ENCODE assay signal across 28 cellular contexts in the genomic region with DNA sequence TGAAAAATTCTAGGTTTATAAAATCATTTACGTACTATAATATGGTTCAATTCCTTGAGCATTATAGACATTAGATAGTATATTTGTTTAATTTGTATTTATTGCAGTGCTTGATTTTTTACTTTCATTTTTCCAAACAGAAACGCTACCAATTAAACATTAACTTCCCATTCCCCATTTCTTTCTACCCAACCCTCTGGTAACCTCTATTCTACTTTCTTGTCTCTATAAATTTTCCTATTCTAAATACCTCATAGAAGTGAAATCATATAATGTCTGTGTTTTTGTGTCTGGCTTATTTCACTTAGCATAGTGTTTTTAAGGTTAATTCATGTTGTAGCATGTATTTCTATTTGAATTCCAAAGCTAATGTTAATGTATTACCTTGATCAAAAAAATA. TPM values are rescaled to one million over a fixed set of nuclear protein-coding genes. Genes with fewer than 3 reads are reported as not detected.
DNase-seq lines count a peak whose midpoint lies in the region; ATAC-seq, FAIRE-seq and TF ChIP-seq lines count a peak whose summit lies in the region.
"Had no signal": no experiment of that assay in that cellular context is flagged by ENCODE, and none has a peak within 500 bp of the region (broad histone marks: within the 10 kb centered on the region; RNA-seq: fewer than 3 reads in every experiment).

No MANE protein-coding gene starts in this region.

- no peak overlapping the region for H3K23ac ChIP-seq in H1 (ENCODE audit: insufficient read length)

- no peaks in the 10 kb centered on the region; the same call in 1 of the 2 replicates for H3F3A ChIP-seq in GM23338 (replicated peaks; ENCODE audit: low read depth)

- H3K4me1 ChIP-seq in GM23338 (ENCODE audit: insufficient read depth) (peaks cover 43% of the 10 kb centered on the region), H1 (replicated peaks in 1 of 4; ENCODE audit: control insufficient read depth in 3 of 4, insufficient read depth in 4 of 4, low read length in 3 of 4) (peaks cover 0 to 17% (median 11%) of the 10 kb centered on the region in 4 experiments; a peak in 4 of 7 replicates), right lobe of liver (peaks cover 0 to 10% (median 2%) of the 10 kb centered on the region in 4 donors)

- intact Hi-C loops in right lobe of liver (cut with DNase I), result loop anchor here in 1 of 2 donors (10.0 kb wide), 1 partner anchor 61 kb away; no protein-coding TSS in a partner anchor

- H2AK5ac ChIP-seq in H1 (ENCODE audit: low read depth, low read length), result no peak overlapping the region

- H3K36me3 ChIP-seq in GM23338 (ENCODE audit: insufficient read depth) (no peaks in the 10 kb centered on the region), H1 (ENCODE audit: control insufficient read depth in 2 of 4, insufficient read depth in 4 of 4, low read length in 3 of 4) (no peaks in the 10 kb centered on the region), right lobe of liver (no peaks in the 10 kb centered on the region)

- POLR2A ChIA-PET in H1 (lab: Charles Lee; ENCODE audit: partially characterized antibody), result interaction anchor here (0.9 to 2.8 kb wide), 5 partner anchors 9 to 51 kb away, joined by 3 to 17 read pairs (median 5); partner anchors contain the start of gene SLC39A10
- POLR2A ChIA-PET in activated CD8-positive, alpha-beta T cell treated with anti-CD3 and anti-CD28 coated beads, Interleukin-2, amount 10 ng/mL, durations not matched to agents 7 days and 5 days (lab: Charles Lee), result no interaction called here

- H3K56ac ChIP-seq in H1 (replicated peaks; ENCODE audit: insufficient read length, low read depth, low read length), result no peak overlapping the region

- H3K79me2 ChIP-seq in GM23338 (replicated peaks; ENCODE audit: insufficient read depth) (peaks cover 42% of the 10 kb centered on the region), H1 (ENCODE audit: control insufficient read depth in 1 of 2, insufficient read depth in 2 of 2, low read length in 2 of 2) (peaks cover 0 to 4% of the 10 kb centered on the region in 2 experiments; a peak in 2 of 4 replicates)

- no peaks in the 10 kb centered on the region for H3K23me2 ChIP-seq in H1 (ENCODE audit: low read depth, low read length)

- H3K27ac Mint-ChIP-seq in activated naive CD8-positive, alpha-beta T cell treated with anti-CD3 and anti-CD28 coated beads for 36 hours, result peak overlapping the region; percentile 61
- H3K27ac Mint-ChIP-seq in activated naive CD8-positive, alpha-beta T cell treated with anti-CD3 and anti-CD28 coated beads, Interleukin-2, amount 50 U/mL, for 24 hours, result no peak overlapping the region
- H3K27ac Mint-ChIP-seq in GM23338 (no peak overlapping the region), immature natural killer cell (no peak overlapping the region)
- H3K27ac Mint-ChIP-seq in activated CD8-positive, alpha-beta T cell treated with anti-CD3 and anti-CD28 coated beads, Interleukin-2, amount 10 ng/mL, durations not matched to agents 7 days and 5 days, result no peak overlapping the region
- H3K27ac Mint-ChIP-seq: CD4-positive, alpha-beta memory T cell had no signal

- H3K27me3 Mint-ChIP-seq in activated naive CD8-positive, alpha-beta T cell treated with anti-CD3 and anti-CD28 coated beads for 36 hours, result no peaks in the 10 kb centered on the region
- no peaks in the 10 kb centered on the region for H3K27me3 Mint-ChIP-seq in activated naive CD8-positive, alpha-beta T cell treated with anti-CD3 and anti-CD28 coated beads, Interleukin-2, amount 50 U/mL, for 24 hours
- H3K27me3 Mint-ChIP-seq in GM23338 (ENCODE audit: insufficient read depth, low read depth, poor library complexity) (peaks cover 3% of the 10 kb centered on the region), immature natural killer cell (ENCODE audit: low read depth in 3 of 3) (peaks cover 13 to 14% (median 14%) of the 10 kb centered on the region in 3 donors)
- no peaks in the 10 kb centered on the region for H3K27me3 Mint-ChIP-seq in activated CD8-positive, alpha-beta T cell treated with anti-CD3 and anti-CD28 coated beads, Interleukin-2, amount 10 ng/mL, durations not matched to agents 7 days and 5 days (ENCODE audit: low read depth)
- H3K27me3 Mint-ChIP-seq: CD4-positive, alpha-beta memory T cell had no signal

- H2BK20ac ChIP-seq in H1 (ENCODE audit: low read length), result no peak overlapping the region

- no peak for DNase-seq in activated naive CD8-positive, alpha-beta T cell treated with anti-CD3 and anti-CD28 coated beads for 36 hours
- DNase-seq in activated naive CD8-positive, alpha-beta T cell treated with anti-CD3 and anti-CD28 coated beads, Interleukin-2, amount 50 U/mL, for 24 hours, result no peak
- DNase-seq in GM23338 (ENCODE audit: low spot score), result no peak
- DNase-seq in H1 (ENCODE audit: low read depth in 1 of 2, low spot score in 2 of 2), result no peak
- no peak for DNase-seq in right lobe of liver
- DNase-seq in immature natural killer cell, result no peak
- no peak for DNase-seq in activated CD8-positive, alpha-beta T cell treated with anti-CD3 and anti-CD28 coated beads, Interleukin-2, amount 10 ng/mL, durations not matched to agents 7 days and 5 days
- DNase-seq: 8988T; AML-193; C1 segment of cervical spinal cord; CD4-positive, alpha-beta memory T cell; COR-L47; EL; GDM1; IMR-90; NCI-H1048; NCI-H1417; NCI-H1694; NCI-H2081; NCI-H226; NCI-H510A; NCI-H69; SHP77 treated with DMSO at 0.1 percent for 48 hours had no signal

- H3K4ac ChIP-seq in H1 (replicated peaks; ENCODE audit: insufficient read length, low read depth, low read length), result no peak overlapping the region

- no peak for ATAC-seq in activated naive CD8-positive, alpha-beta T cell treated with anti-CD3 and anti-CD28 coated beads, Interleukin-2, amount 50 U/mL, for 24 hours
- ATAC-seq in GM23338 (no peak), right lobe of liver (peak; percentile 56 to 80 (median 72)), HG03139 (IDR thresholded peaks at IDR 0.05; ENCODE audit: unreplicated experiment) (no peak)
- ATAC-seq in activated CD8-positive, alpha-beta T cell treated with anti-CD3 and anti-CD28 coated beads, Interleukin-2, amount 10 ng/mL, durations not matched to agents 7 days and 5 days, result no peak
- ATAC-seq: GM12878 had no signal

- no peak overlapping the region for H3K18ac ChIP-seq in H1 (ENCODE audit: extremely low read depth, low read length)

- 88 to 100% methylated on average over 1 to 2 of the region's 2 CpGs for WGBS in H1 (ENCODE audit: extremely low coverage in 1 of 2, insufficient coverage in 1 of 2, insufficient read length in 1 of 2, insufficient replicate concordance in 2 of 2, low coverage in 1 of 2, low lambda C conversion rate in 2 of 2, missing lambda C conversion rate in 1 of 2), 2 experiments
- WGBS in right lobe of liver (ENCODE audit: insufficient coverage, low coverage, low lambda C conversion rate, missing lambda C conversion rate), result 10% methylated on average over 2 of the region's 2 CpGs

- no peak overlapping the region for H3K4me3 Mint-ChIP-seq in activated naive CD8-positive, alpha-beta T cell treated with anti-CD3 and anti-CD28 coated beads for 36 hours
- H3K4me3 Mint-ChIP-seq in activated naive CD8-positive, alpha-beta T cell treated with anti-CD3 and anti-CD28 coated beads, Interleukin-2, amount 50 U/mL, for 24 hours, result no peak overlapping the region
- H3K4me3 Mint-ChIP-seq in GM23338, result no peak overlapping the region
- no peak overlapping the region for H3K4me3 Mint-ChIP-seq in immature natural killer cell
- H3K4me3 Mint-ChIP-seq in activated CD8-positive, alpha-beta T cell treated with anti-CD3 and anti-CD28 coated beads, Interleukin-2, amount 10 ng/mL, durations not matched to agents 7 days and 5 days, result no peak overlapping the region
- H3K4me3 Mint-ChIP-seq: CD4-positive, alpha-beta memory T cell had no signal

- H2BK15ac ChIP-seq in H1 (ENCODE audit: low read length), result no peak overlapping the region

- FAIRE-seq in H1 (lab: Jason Lieb, UNC), result no peak
- FAIRE-seq: GM12878, H54 had no signal

- no peak overlapping the region for H4K91ac ChIP-seq in H1 (replicated peaks; ENCODE audit: insufficient read length, low read length)

- no peaks in the 10 kb centered on the region for H3K79me1 ChIP-seq in H1 (ENCODE audit: low read depth, low read length)

- TF ChIP-seq EP300 in H1 (IDR thresholded peaks at IDR 0.05; ENCODE audit: borderline replicate concordance in 1 of 2, low read depth in 2 of 2, low read length in 2 of 2), result no peak

- no peaks in the 10 kb centered on the region for H3K9me3 ChIP-seq in H1 (ENCODE audit: insufficient read depth in 2 of 2, low read depth in 1 of 2, low read length in 1 of 2)
- H3K9me3 ChIP-seq in right lobe of liver, result no peaks in the 10 kb centered on the region

- no peak overlapping the region for H2BK12ac ChIP-seq in H1 (ENCODE audit: low read depth, low read length)

- H3K27me3 ChIP-seq in GM23338 (ENCODE audit: insufficient read depth), result no peaks in the 10 kb centered on the region
- H3K27me3 ChIP-seq in H1 (replicated peaks in 1 of 4; ENCODE audit: control insufficient read depth in 3 of 4, extremely low read depth in 1 of 4, insufficient read depth in 3 of 4, low read length in 3 of 4), result no peaks in the 10 kb centered on the region
- H3K27me3 ChIP-seq in right lobe of liver, result no peaks in the 10 kb centered on the region

- H3K4me3 ChIP-seq in GM23338 (no peak overlapping the region), H1 (ENCODE audit: extremely low read depth in 1 of 4, insufficient read depth in 2 of 4, low read depth in 3 of 4, low read length in 4 of 4) (no peak overlapping the region), right lobe of liver (peak overlapping the region in 2 of 3 donors; percentile 19 to 21)
- H3K4me3 ChIP-seq: GM12878 had no signal

- TF ChIP-seq CTCF in GM23338 (conservative IDR thresholded peaks at IDR 0.05; ENCODE audit: low read depth in 2 of 2), result no peak
- TF ChIP-seq CTCF in H1 (IDR thresholded peaks at IDR 0.05; ENCODE audit: control extremely low read depth in 1 of 3, insufficient read depth in 1 of 3, low read depth in 1 of 3, low read length in 3 of 3), result no peak
- TF ChIP-seq CTCF in right lobe of liver (IDR thresholded peaks at IDR 0.05), result no peak

- H4K20me1 ChIP-seq in GM23338 (replicated peaks; ENCODE audit: insufficient read depth) (no peaks in the 10 kb centered on the region), H1 (replicated peaks in 1 of 2; ENCODE audit: control insufficient read depth in 1 of 2, insufficient read depth in 2 of 2, low read length in 2 of 2) (no peaks in the 10 kb centered on the region)

- CTCF ChIA-PET in H1 (lab: Charles Lee; ENCODE audit: partially characterized antibody), result interaction anchor here (1.0 to 3.2 kb wide), 5 partner anchors 11 to 68 kb away, joined by 3 to 10 read pairs (median 3); partner anchors contain the start of gene SLC39A10
- CTCF ChIA-PET in activated CD8-positive, alpha-beta T cell treated with anti-CD3 and anti-CD28 coated beads, Interleukin-2, amount 10 ng/mL, durations not matched to agents 7 days and 5 days (lab: Charles Lee), result interaction anchor here (1.1 kb wide), 1 partner anchor 69 kb away, joined by 3 read pairs; no protein-coding TSS in a partner anchor

- no peaks in the 10 kb centered on the region for H3K9me2 ChIP-seq in GM23338 (ENCODE audit: insufficient read depth)

- no peak overlapping the region for H2BK120ac ChIP-seq in H1 (replicated peaks; ENCODE audit: low read depth, low read length)

- H3K9me3 Mint-ChIP-seq in activated naive CD8-positive, alpha-beta T cell treated with anti-CD3 and anti-CD28 coated beads for 36 hours, result peaks cover 3% of the 10 kb centered on the region
- H3K9me3 Mint-ChIP-seq in activated naive CD8-positive, alpha-beta T cell treated with anti-CD3 and anti-CD28 coated beads, Interleukin-2, amount 50 U/mL, for 24 hours, result no peaks in the 10 kb centered on the region
- H3K9me3 Mint-ChIP-seq in GM23338 (no peaks in the 10 kb centered on the region; the same call in 2 of the 3 replicates), immature natural killer cell (no peaks in the 10 kb centered on the region)
- H3K9me3 Mint-ChIP-seq in activated CD8-positive, alpha-beta T cell treated with anti-CD3 and anti-CD28 coated beads, Interleukin-2, amount 10 ng/mL, durations not matched to agents 7 days and 5 days (ENCODE audit: insufficient read depth), result peaks cover 3% of the 10 kb centered on the region

- no peak overlapping the region for H3K14ac ChIP-seq in H1 (ENCODE audit: insufficient read length)

- H2AFZ ChIP-seq in GM23338, result no peak overlapping the region
- no peak overlapping the region for H2AFZ ChIP-seq in H1 (ENCODE audit: low read length)

- H2BK5ac ChIP-seq in H1 (ENCODE audit: low read depth, low read length), result no peak overlapping the region

- H4K5ac ChIP-seq in H1 (ENCODE audit: insufficient read length, low read depth, low read length), result peak overlapping the region; percentile 38

- H3K9ac ChIP-seq in H1 (replicated peaks in 1 of 4; ENCODE audit: extremely low read depth in 1 of 4, low read depth in 3 of 4, low read length in 3 of 4), result no peak overlapping the region
- H3K9ac ChIP-seq: KMS-11 had no signal

- peaks cover 17% of the 10 kb centered on the region for H3K4me1 Mint-ChIP-seq in activated naive CD8-positive, alpha-beta T cell treated with anti-CD3 and anti-CD28 coated beads for 36 hours
- peaks cover 29% of the 10 kb centered on the region for H3K4me1 Mint-ChIP-seq in activated naive CD8-positive, alpha-beta T cell treated with anti-CD3 and anti-CD28 coated beads, Interleukin-2, amount 50 U/mL, for 24 hours
- H3K4me1 Mint-ChIP-seq in GM23338, result peaks cover 39% of the 10 kb centered on the region
- peaks cover 23 to 25% of the 10 kb centered on the region in 2 donors for H3K4me1 Mint-ChIP-seq in immature natural killer cell
- H3K4me1 Mint-ChIP-seq in activated CD8-positive, alpha-beta T cell treated with anti-CD3 and anti-CD28 coated beads, Interleukin-2, amount 10 ng/mL, durations not matched to agents 7 days and 5 days (ENCODE audit: low read depth), result peaks cover 37% of the 10 kb centered on the region

- H4K8ac ChIP-seq in H1 (ENCODE audit: extremely low read depth, insufficient read depth, low read length), result no peak overlapping the region

- peak overlapping the region; percentile 93 for H3K27ac ChIP-seq in GM23338 (ENCODE audit: low read depth)
- H3K27ac ChIP-seq in H1 (ENCODE audit: low read depth, low read length), result no peak overlapping the region
- H3K27ac ChIP-seq in right lobe of liver, result peak overlapping the region in 1 of 3 donors; percentile 48
- H3K27ac ChIP-seq: KMS-11, RWPE1 had no signal

- H3K4me2 ChIP-seq in GM23338 (peak overlapping the region; percentile 64), H1 (ENCODE audit: insufficient read depth in 1 of 2, low read depth in 2 of 2, low read length in 2 of 2) (no peak overlapping the region)
- H3K4me2 ChIP-seq: KMS-11 had no signal

- TF ChIP-seq RAD21 in H1 (IDR thresholded peaks at IDR 0.05 in 1 of 2, conservative IDR thresholded peaks at IDR 0.05 in 1 of 2; ENCODE audit: low read depth in 2 of 2, low read length in 2 of 2), result no peak

- H3K36me3 Mint-ChIP-seq in activated naive CD8-positive, alpha-beta T cell treated with anti-CD3 and anti-CD28 coated beads for 36 hours, result peaks cover 3% of the 10 kb centered on the region
- peaks cover 2% of the 10 kb centered on the region for H3K36me3 Mint-ChIP-seq in activated naive CD8-positive, alpha-beta T cell treated with anti-CD3 and anti-CD28 coated beads, Interleukin-2, amount 50 U/mL, for 24 hours (ENCODE audit: low read depth)
- H3K36me3 Mint-ChIP-seq in GM23338 (ENCODE audit: low read depth) (no peaks in the 10 kb centered on the region), immature natural killer cell (peaks cover 0 to 3% (median 0%) of the 10 kb centered on the region in 3 donors)
- H3K36me3 Mint-ChIP-seq in activated CD8-positive, alpha-beta T cell treated with anti-CD3 and anti-CD28 coated beads, Interleukin-2, amount 10 ng/mL, durations not matched to agents 7 days and 5 days (ENCODE audit: low read depth), result peaks cover 7% of the 10 kb centered on the region
- H3K36me3 Mint-ChIP-seq: CD4-positive, alpha-beta memory T cell had no signal

- TF ChIP-seq POLR2A in H1 (IDR thresholded peaks at IDR 0.05; ENCODE audit: control extremely low read depth in 1 of 2, low read depth in 2 of 2, low read length in 2 of 2) (no peak), right lobe of liver (IDR thresholded peaks at IDR 0.05) (no peak)

RNA-seq across cellular contexts. Expression of gene SLC39A10, which starts 11.6 kb away (rescaled TPM):
- total RNA-seq in activated naive CD8-positive, alpha-beta T cell treated with anti-CD3 and anti-CD28 coated beads for 36 hours, result 10 to 100 TPM; 21.2 to 23.4 TPM
- total RNA-seq in GM23338 (2014; rRNA removed; shearing (Covaris generic)), result 261 and 263 TPM in 2 replicates
- polyA plus RNA-seq in GM23338 (2016; fragmentation: Nextera tagmentation; extraction: Ambion mirVana), result 344 and 356 TPM in 2 replicates
- total RNA-seq in H1 (2021; fragmentation: NEBNext Ultra II Directional; extraction: Animal tissue kit (Norgen Biotek cat#: 25700)), result 219 and 234 TPM in 2 replicates
- polyA plus RNA-seq in H1 (2011; rRNA removed), result 32.9 and 68.1 TPM in 2 replicates
- 59.8 TPM for polyA plus RNA-seq in H1 (2011; cell fraction: cytosol; rRNA removed)
- polyA plus RNA-seq in H1 (2011; cell fraction: nucleus; rRNA removed), result 23.3 TPM
- polyA plus RNA-seq in H1 (2012, experiment 1 of 2), result 49.7 to 116 TPM (median 69.4 TPM) in 4 replicates
- 7.1 TPM for polyA plus RNA-seq in H1 (2012, experiment 2 of 2)
- 296 TPM for polyA plus RNA-seq in H1 (2013, experiment 1 of 2)
- polyA plus RNA-seq in H1 (2013, experiment 2 of 2), result 298 TPM
- polyA minus RNA-seq in H1 (2011; rRNA and poly(A)+ RNA removed), result 284 and 398 TPM in 2 replicates
- 148 TPM for polyA minus RNA-seq in H1 (2011; cell fraction: cytosol; rRNA and poly(A)+ RNA removed)
- 203 TPM for polyA minus RNA-seq in H1 (2011; cell fraction: nucleus; rRNA and poly(A)+ RNA removed)
- 1 to 10 TPM; 3.5 to 5.2 (median 4.6) TPM for total RNA-seq in right lobe of liver
- polyA plus RNA-seq in immature natural killer cell, result 10 to 100 TPM; 10.2 to 18.9 (median 17.5) TPM
- total RNA-seq in activated CD8-positive, alpha-beta T cell treated with anti-CD3 and anti-CD28 coated beads, Interleukin-2, amount 10 ng/mL, durations not matched to agents 7 days and 5 days, result 10 to 100 TPM; 49.0 to 50.9 TPM

Comparison
In these comparisons a context has a peak if more than half of its experiments do, and no peak if none do; other contexts are left out.
1. ATAC-seq: peak in right lobe of liver (4 of 4); none in activated naive CD8-positive, alpha-beta T cell treated with anti-CD3 and anti-CD28 coated beads, Interleukin-2, amount 50 U/mL, for 24 hours (single experiment), GM23338 (single experiment), HG03139 (single experiment) and activated CD8-positive, alpha-beta T cell treated with anti-CD3 and anti-CD28 coated beads, Interleukin-2, amount 10 ng/mL, durations not matched to agents 7 days and 5 days (single experiment).
2. H3K4me3 ChIP-seq: peak in right lobe of liver (2 of 3); none in GM23338 (single experiment) and H1 (0 of 4).